Comparison of ENCODE assay signal across 8 cellular contexts in the genomic region with DNA sequence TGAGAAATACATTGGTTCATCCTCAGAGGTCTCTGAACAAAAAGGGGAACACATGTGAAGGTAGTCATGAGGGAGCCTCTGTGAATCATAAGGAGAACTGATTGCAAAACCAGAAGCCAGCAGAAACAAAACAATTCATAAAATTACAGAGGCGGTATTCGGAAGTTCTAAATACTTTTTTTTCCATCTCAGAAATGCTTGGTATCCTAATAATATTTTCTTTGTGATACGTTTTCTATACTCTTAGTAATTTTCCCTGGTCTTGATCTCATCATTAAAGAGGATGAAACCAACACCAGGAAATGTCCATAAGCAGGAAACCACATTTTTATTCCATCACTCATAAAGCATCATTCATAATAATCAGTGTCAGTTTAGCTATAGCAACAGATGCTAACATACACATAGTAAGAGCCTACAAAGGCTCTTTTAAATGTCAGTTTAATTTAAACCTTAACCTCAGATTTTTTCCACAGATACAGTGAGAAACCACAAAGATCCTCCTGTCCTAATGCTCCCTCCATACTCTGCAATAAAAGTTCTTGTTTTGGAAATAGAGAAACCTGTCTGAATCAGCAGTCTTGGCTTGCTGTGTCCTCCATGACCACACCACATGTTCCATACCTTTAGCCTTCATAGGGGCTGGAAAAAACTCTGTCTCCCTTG. TPM values are rescaled to one million over a fixed set of nuclear protein-coding genes. Genes with fewer than 3 reads are reported as not detected.
DNase-seq lines count a peak whose midpoint lies in the region; ATAC-seq, FAIRE-seq and TF ChIP-seq lines count a peak whose summit lies in the region.

No MANE protein-coding gene starts in this region.

- peak; percentile 77 to 80 for TF ChIP-seq EP300 in tibial nerve (IDR thresholded peaks at IDR 0.05)

- TF ChIP-seq POLR2A in tibial nerve (IDR thresholded peaks at IDR 0.05): no peak

- intact Hi-C loops in kidney (cut with DNase I): no loop called here

- ATAC-seq in GM18867 (IDR thresholded peaks at IDR 0.05; ENCODE audit: unreplicated experiment) (peak; percentile 72), HG03354 (IDR thresholded peaks at IDR 0.05; ENCODE audit: poor library complexity, severe bottlenecking, unreplicated experiment) (peak; percentile 70)

- H3K27me3 ChIP-seq in AG04450 (ENCODE audit: control insufficient read depth, insufficient read depth, low read length): no peaks in the 10 kb centered on the region
- H3K27me3 ChIP-seq in tibial nerve: no peaks in the 10 kb centered on the region

- TF ChIP-seq CTCF in AG04450 (IDR thresholded peaks at IDR 0.05; ENCODE audit: low read depth, low read length): no peak
- TF ChIP-seq CTCF in tibial nerve (IDR thresholded peaks at IDR 0.05): no peak
- no peak for TF ChIP-seq CTCF in kidney (IDR thresholded peaks at IDR 0.05; ENCODE audit: borderline replicate concordance, extremely low read depth, insufficient read depth)

- no peak overlapping the region for H3K4me3 ChIP-seq in AG04450 (ENCODE audit: low read depth, low read length)
- no peak overlapping the region for H3K4me3 ChIP-seq in tibial nerve
- H3K4me3 ChIP-seq in kidney (ENCODE audit: low read length in 2 of 2): no peak overlapping the region

- 14 to 15% methylated on average over 3 of the region's 3 CpGs for WGBS in tibial nerve, 2 donors

- no peaks in the 10 kb centered on the region for H3K36me3 ChIP-seq in tibial nerve
- no peaks in the 10 kb centered on the region for H3K36me3 ChIP-seq in kidney (ENCODE audit: control insufficient read depth in 1 of 2, insufficient read depth in 2 of 2, low read length in 2 of 2)

- H3K4me1 ChIP-seq in tibial nerve (peaks cover 0 to 11% (median 5%) of the 10 kb centered on the region in 4 donors), kidney (ENCODE audit: control insufficient read depth in 1 of 2, insufficient read depth in 1 of 2, low read depth in 1 of 2, low read length in 2 of 2) (no peaks in the 10 kb centered on the region)

- no peak overlapping the region for H3K9ac ChIP-seq in kidney (ENCODE audit: low read length in 2 of 2)

- CTCF ChIA-PET in AG04450 (lab: Charles Lee): interaction anchor here (0.8 to 1.2 kb wide), 2 partner anchors 111 to 352 kb away, joined by 3 to 4 read pairs; no protein-coding TSS in a partner anchor

- peaks cover 7% of the 10 kb centered on the region; the same call in 1 of the 2 replicates for H3K9me3 ChIP-seq in AG04450 (ENCODE audit: control insufficient read depth, insufficient read depth, low read length)
- H3K9me3 ChIP-seq in tibial nerve: no peaks in the 10 kb centered on the region
- H3K9me3 ChIP-seq in kidney (ENCODE audit: control insufficient read depth in 1 of 2, low read length in 2 of 2): no peaks in the 10 kb centered on the region

- DNase-seq in AG04450 (ENCODE audit: low read depth, low spot score): peak; percentile 69
- DNase-seq in T1000 (lab: John Stamatoyannopoulos, UW): peak; percentile 10
- peak; percentile 98 for DNase-seq in foreskin melanocyte
- DNase-seq in tibial nerve (ENCODE audit: low spot score in 2 of 2): peak in 1 of 2 donors; percentile 45
- no peak for DNase-seq in kidney
- DNase-seq in NCI-H1694 (lab: John Stamatoyannopoulos, UW): no peak

- FAIRE-seq in kidney (lab: Jason Lieb, UNC): no peak

- H3K27ac ChIP-seq in AG04450 (ENCODE audit: low read depth, low read length): peak overlapping the region; percentile 79
- peak overlapping the region in 3 of 4 donors; percentile 42 to 83 (median 75) for H3K27ac ChIP-seq in tibial nerve
- H3K27ac ChIP-seq in kidney (ENCODE audit: low read depth in 2 of 2, low read length in 2 of 2): no peak overlapping the region

- POLR2A ChIA-PET in AG04450 (lab: Yijun Ruan, JAX): interaction anchor here (1.0 kb wide), 1 partner anchor 15 kb away, joined by 3 read pairs; no protein-coding TSS in a partner anchor

RNA-seq across cellular contexts. Expression of a gene that starts 29.2 kb away (rescaled TPM):
- polyA plus RNA-seq in AG04450 (2011; rRNA removed) (115 and 120 TPM in 2 replicates), kidney (ENCODE audit: insufficient read depth, low read depth, low replicate concordance) (142 TPM)
- polyA minus RNA-seq in AG04450 (2011; rRNA and poly(A)+ RNA removed): 151 and 183 TPM in 2 replicates
- total RNA-seq in tibial nerve (100 to 1,000 TPM; 103 to 127 (median 116) TPM), kidney (324 TPM)

Comparison
In these comparisons a context has a peak if more than half of its experiments do, and no peak if none do; other contexts are left out.
1. DNase-seq: peak in AG04450 (single experiment), T1000 (single experiment) and foreskin melanocyte (single experiment); none in kidney (single experiment) and NCI-H1694 (single experiment).
2. H3K27ac ChIP-seq: peak in AG04450 (single experiment) and tibial nerve (3 of 4); none in kidney (0 of 2).